Comparison of ENCODE assay signal across 28 cellular contexts in the genomic region with DNA sequence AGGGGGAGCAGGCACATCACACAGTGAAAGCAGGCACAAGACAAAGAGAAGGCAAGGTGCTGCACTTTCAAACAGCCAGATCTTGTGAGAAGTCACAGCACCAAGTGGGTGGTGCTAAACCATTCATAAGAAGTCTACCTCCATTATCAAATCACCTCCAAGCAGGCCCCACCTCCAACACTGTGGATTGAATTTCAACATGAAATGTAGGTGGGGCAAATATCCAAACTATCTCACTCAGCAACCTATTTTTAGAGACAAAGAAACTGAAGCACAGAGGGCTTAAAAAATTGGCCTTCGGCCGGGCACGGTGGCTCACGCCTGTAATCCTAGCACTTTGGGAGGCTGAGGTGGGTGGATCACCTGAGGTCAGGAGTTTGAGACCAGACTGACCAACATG.
"Had no signal": no experiment of that assay in that cellular context is flagged by ENCODE, and none has a peak within 500 bp of the region (broad histone marks: within the 10 kb centered on the region; RNA-seq: fewer than 3 reads in every experiment).

No MANE protein-coding gene starts in this region.

- H3K4me1 ChIP-seq: esophagus muscularis mucosa, gastroesophageal sphincter, heart left ventricle, left lung, lower lobe of right lung had no signal

- H2AFZ ChIP-seq: hepatocyte had no signal

- H3K27ac Mint-ChIP-seq: immature natural killer cell; memory B cell; naive B cell; naive thymus-derived CD8-positive, alpha-beta T cell had no signal

- H3K4me2 ChIP-seq: hepatocyte had no signal

- FAIRE-seq: colon, endothelial cell of umbilical vein, frontal cortex, kidney had no signal

- DNase-seq: dermis blood vessel endothelial cell; dorsolateral prefrontal cortex; effector CD4-positive, alpha-beta T cell; effector memory CD4-positive, alpha-beta T cell; erythroblast; foreskin keratinocyte; heart left ventricle; hypothalamus; immature natural killer cell; islet precursor cell; kidney; kidney glomerular epithelial cell; left lung; left ventricle myocardium superior; lower lobe of right lung; mesendoderm; midbrain; naive B cell; naive thymus-derived CD8-positive, alpha-beta T cell had no signal

- H3K36me3 Mint-ChIP-seq: immature natural killer cell, memory B cell, naive B cell had no signal

- H3K4me1 Mint-ChIP-seq: immature natural killer cell; memory B cell; naive B cell; naive thymus-derived CD8-positive, alpha-beta T cell had no signal

- H3K9me3 ChIP-seq: esophagus muscularis mucosa, left lung, lower lobe of right lung had no signal

- H3K79me2 ChIP-seq: hepatocyte had no signal

- H3K36me3 ChIP-seq: esophagus muscularis mucosa, gastroesophageal sphincter, heart left ventricle, left lung, lower lobe of right lung had no signal

- H3K9me3 Mint-ChIP-seq: memory B cell had no signal

- ATAC-seq: foreskin keratinocyte; gastroesophageal sphincter; left lung; left ventricle myocardium superior; lower lobe of right lung; naive thymus-derived CD8-positive, alpha-beta T cell had no signal

- H3K4me3 ChIP-seq: coronary artery, dorsolateral prefrontal cortex, esophagus muscularis mucosa, gastroesophageal sphincter, heart left ventricle, hepatocyte, left lung, lower lobe of right lung had no signal

- H3K4me3 Mint-ChIP-seq: immature natural killer cell; memory B cell; naive B cell; naive thymus-derived CD8-positive, alpha-beta T cell had no signal

- H3K27ac ChIP-seq: coronary artery, dorsolateral prefrontal cortex, epithelial cell of prostate, esophagus muscularis mucosa, foreskin keratinocyte, gastroesophageal sphincter, heart left ventricle, hepatocyte, left lung, lower lobe of right lung had no signal

- H3K27me3 ChIP-seq: esophagus muscularis mucosa, foreskin keratinocyte, heart left ventricle, hepatocyte, left lung had no signal
